In genomic region chr7:42673951-42674350, GRCh38 we compare ENCODE assay signal across 25 cellular contexts.
DNase-seq lines count a peak whose midpoint lies in the region; ATAC-seq and TF ChIP-seq lines count a peak whose summit lies in the region.
"Had no signal": no experiment of that assay in that cellular context is flagged by ENCODE, and none has a peak within 500 bp of the region (broad histone marks: within the 10 kb centered on the region; RNA-seq: fewer than 3 reads in every experiment).

No MANE protein-coding gene starts in this region.

- no peaks in the 10 kb centered on the region for H3K36me3 ChIP-seq in rectal smooth muscle tissue (ENCODE audit: control insufficient read depth, insufficient read depth, low read length)

- H3K4me1 ChIP-seq in rectal smooth muscle tissue (ENCODE audit: control insufficient read depth, insufficient read depth, low read length) (peaks cover 26% of the 10 kb centered on the region), foreskin keratinocyte (peaks cover 13% of the 10 kb centered on the region)

- H3K27ac ChIP-seq in rectal smooth muscle tissue (ENCODE audit: low read depth, low read length) (peak overlapping the region; percentile 33), foreskin keratinocyte (no peak overlapping the region)
- H3K27ac ChIP-seq: GM23248, PC-9 had no signal

- H3K27me3 ChIP-seq in rectal smooth muscle tissue (ENCODE audit: control insufficient read depth, insufficient read depth, low read length) (no peaks in the 10 kb centered on the region), foreskin keratinocyte (no peaks in the 10 kb centered on the region)

- intact Hi-C loops in left ventricle myocardium superior (cut with micrococcal nuclease) = no loop called here
- intact Hi-C loops in left cardiac atrium (cut with DNase I) = no loop called here

- no peak for TF ChIP-seq CTCF in foreskin keratinocyte (conservative IDR thresholded peaks at IDR 0.05)

- ATAC-seq in left ventricle myocardium superior (peak; percentile 72), left cardiac atrium (no peak), foreskin keratinocyte (no peak), GM18873 (IDR thresholded peaks at IDR 0.05; ENCODE audit: low FRiP score, unreplicated experiment) (no peak)
- ATAC-seq: HepG2 had no signal

- DNase-seq in left ventricle myocardium superior (no peak), left cardiac atrium (no peak), RPMI8226 (peak; percentile 48), NAMALWA (ENCODE audit: low spot score) (no peak), foreskin keratinocyte (no peak), cerebellar cortex (ENCODE audit: low spot score) (no peak)
- DNase-seq: C1 segment of cervical spinal cord; CD4-positive, alpha-beta memory T cell; COR-L47; DMS53; GM23248; H9; Kasumi-1; NCI-H1105; NCI-H1436 treated with DMSO at 0.1 percent for 48 hours; NCI-H187 treated with DMSO at 0.1 percent for 48 hours; NCI-H2107; NCI-H446; NCI-H524 treated with DMSO at 0.1 percent for 48 hours; NCI-H82; PC-9; SHP77 had no signal

- no peak overlapping the region for H3K4me3 ChIP-seq in rectal smooth muscle tissue (ENCODE audit: low read length)
- H3K4me3 ChIP-seq: GM23248, PC-9 had no signal

- H3K9ac ChIP-seq in rectal smooth muscle tissue (ENCODE audit: low read length) = no peak overlapping the region
- H3K9ac ChIP-seq: GM23248 had no signal
